Comparison of ENCODE assay signal across 22 cellular contexts in genomic region chr9:124009835-124010226, GRCh38. TPM values are rescaled to one million over a fixed set of nuclear protein-coding genes. Genes with fewer than 3 reads are reported as not detected.
DNase-seq lines count a peak whose midpoint lies in the region; ATAC-seq and TF ChIP-seq lines count a peak whose summit lies in the region.
"Had no signal": no experiment of that assay in that cellular context is flagged by ENCODE, and none has a peak within 500 bp of the region (broad histone marks: within the 10 kb centered on the region; RNA-seq: fewer than 3 reads in every experiment).

No MANE protein-coding gene starts in this region.

- peaks cover 19% of the 10 kb centered on the region; the same call in 1 of the 2 replicates for H4K20me1 ChIP-seq in OCI-LY3 (ENCODE audit: insufficient read depth, low read length)

- no peaks in the 10 kb centered on the region for H3K9me3 ChIP-seq in OCI-LY3 (ENCODE audit: insufficient read depth, low read length)
- H3K9me3 ChIP-seq: body of pancreas, SJCRH30, upper lobe of left lung had no signal

- H3K79me2 ChIP-seq in OCI-LY3 (ENCODE audit: low read length): no peaks in the 10 kb centered on the region

- no peak overlapping the region for H3K27ac ChIP-seq in OCI-LY3 (ENCODE audit: low read length)
- H3K27ac ChIP-seq: body of pancreas, coronary artery, GM23248, SJCRH30, upper lobe of left lung had no signal

- H3K4me1 ChIP-seq in OCI-LY3 (ENCODE audit: low read length): peaks cover 47% of the 10 kb centered on the region

- H3K27me3 ChIP-seq in OCI-LY3 (ENCODE audit: low read depth, low read length): peaks cover 45% of the 10 kb centered on the region

- ATAC-seq in GM18511 (IDR thresholded peaks at IDR 0.05; ENCODE audit: unreplicated experiment): no peak
- ATAC-seq in effector memory CD8-positive, alpha-beta T cell (replicated peaks): no peak
- ATAC-seq: body of pancreas had no signal

- no peaks in the 10 kb centered on the region for H3K9me3 Mint-ChIP-seq in activated naive CD8-positive, alpha-beta T cell (ENCODE audit: low read depth)
- H3K9me3 Mint-ChIP-seq in activated naive CD8-positive, alpha-beta T cell treated with anti-CD3 and anti-CD28 coated beads for 36 hours: no peaks in the 10 kb centered on the region
- peaks cover 0 to 3% (median 0%) of the 10 kb centered on the region in 5 experiments for H3K9me3 Mint-ChIP-seq in brain
- no peaks in the 10 kb centered on the region for H3K9me3 Mint-ChIP-seq in effector memory CD8-positive, alpha-beta T cell

- peak overlapping the region; percentile 62 for H3K4me2 ChIP-seq in OCI-LY3 (ENCODE audit: low read length)

- H3K4me3 Mint-ChIP-seq in activated naive CD8-positive, alpha-beta T cell: peak overlapping the region; percentile 0
- H3K4me3 Mint-ChIP-seq in activated naive CD8-positive, alpha-beta T cell treated with anti-CD3 and anti-CD28 coated beads for 36 hours: no peak overlapping the region
- H3K4me3 Mint-ChIP-seq in brain: peak overlapping the region; percentile 73 to 90 (median 85)
- H3K4me3 Mint-ChIP-seq in effector memory CD8-positive, alpha-beta T cell: no peak overlapping the region

- peaks cover 48% of the 10 kb centered on the region for H3K27me3 Mint-ChIP-seq in activated naive CD8-positive, alpha-beta T cell
- peaks cover 91% of the 10 kb centered on the region for H3K27me3 Mint-ChIP-seq in activated naive CD8-positive, alpha-beta T cell treated with anti-CD3 and anti-CD28 coated beads for 36 hours
- peaks cover 88% of the 10 kb centered on the region for H3K27me3 Mint-ChIP-seq in brain
- peaks cover 71 to 91% of the 10 kb centered on the region in 2 donors for H3K27me3 Mint-ChIP-seq in effector memory CD8-positive, alpha-beta T cell

- H3K27ac Mint-ChIP-seq in activated naive CD8-positive, alpha-beta T cell: peak overlapping the region; percentile 3
- no peak overlapping the region for H3K27ac Mint-ChIP-seq in activated naive CD8-positive, alpha-beta T cell treated with anti-CD3 and anti-CD28 coated beads for 36 hours
- H3K27ac Mint-ChIP-seq in brain: peak overlapping the region; percentile 52 to 97 (median 87)
- H3K27ac Mint-ChIP-seq in effector memory CD8-positive, alpha-beta T cell: no peak overlapping the region

- DNase-seq in activated naive CD8-positive, alpha-beta T cell treated with anti-CD3 and anti-CD28 coated beads for 36 hours: no peak
- DNase-seq in retinal pigment epithelial cell (ENCODE audit: low read depth): no peak
- DNase-seq in effector memory CD8-positive, alpha-beta T cell: no peak
- DNase-seq: activated CD8-positive, alpha-beta memory T cell treated with anti-CD3 and anti-CD28 coated beads, Interleukin-2, amount 50 U/mL, for 48 hours; activated naive CD4-positive, alpha-beta T cell treated with anti-CD3 and anti-CD28 coated beads, Interleukin-2, amount 50 U/mL, for 16 hours; body of pancreas; COR-L47; GM23248; hypothalamus; islet precursor cell; NCI-H748 treated with DMSO at 0.1 percent for 48 hours; SJCRH30; upper lobe of left lung had no signal

- TF ChIP-seq CTCF in OCI-LY3 (IDR thresholded peaks at IDR 0.05; ENCODE audit: low read depth, low read length): no peak
- TF ChIP-seq CTCF in brain (conservative IDR thresholded peaks at IDR 0.05): no peak
- no peak for TF ChIP-seq CTCF in retinal pigment epithelial cell (conservative IDR thresholded peaks at IDR 0.05; ENCODE audit: low read depth, low read length)

- no peak overlapping the region for H3K9ac ChIP-seq in OCI-LY3 (ENCODE audit: low read length)
- H3K9ac ChIP-seq: GM23248 had no signal

- no peaks in the 10 kb centered on the region for H3K36me3 Mint-ChIP-seq in activated naive CD8-positive, alpha-beta T cell
- no peaks in the 10 kb centered on the region for H3K36me3 Mint-ChIP-seq in activated naive CD8-positive, alpha-beta T cell treated with anti-CD3 and anti-CD28 coated beads for 36 hours
- H3K36me3 Mint-ChIP-seq in brain: no peaks in the 10 kb centered on the region
- H3K36me3 Mint-ChIP-seq in effector memory CD8-positive, alpha-beta T cell (ENCODE audit: insufficient read depth): peaks cover 5% of the 10 kb centered on the region

- H3K4me1 Mint-ChIP-seq in activated naive CD8-positive, alpha-beta T cell (ENCODE audit: low read depth): peaks cover 33% of the 10 kb centered on the region
- H3K4me1 Mint-ChIP-seq in activated naive CD8-positive, alpha-beta T cell treated with anti-CD3 and anti-CD28 coated beads for 36 hours: peaks cover 32% of the 10 kb centered on the region
- H3K4me1 Mint-ChIP-seq in brain: peaks cover 51% of the 10 kb centered on the region
- peaks cover 14 to 20% of the 10 kb centered on the region in 2 donors for H3K4me1 Mint-ChIP-seq in effector memory CD8-positive, alpha-beta T cell (ENCODE audit: low read depth in 2 of 2)

- H3K36me3 ChIP-seq in OCI-LY3 (replicated peaks; ENCODE audit: low read depth, low read length): no peaks in the 10 kb centered on the region
- H3K36me3 ChIP-seq: SJCRH30, upper lobe of left lung had no signal

- H3K4me3 ChIP-seq in OCI-LY3 (ENCODE audit: low read length) (peak overlapping the region; percentile 39), retinal pigment epithelial cell (ENCODE audit: low read length) (peak overlapping the region; percentile 64)
- H3K4me3 ChIP-seq: body of pancreas, coronary artery, GM23248, lung, SJCRH30, upper lobe of left lung had no signal

- no peak overlapping the region for H2AFZ ChIP-seq in OCI-LY3 (ENCODE audit: low read depth, low read length)
- H2AFZ ChIP-seq: GM23248 had no signal

RNA-seq across cellular contexts. Expression of gene LHX2, which starts 1.7 kb away (rescaled TPM):
- total RNA-seq in activated naive CD8-positive, alpha-beta T cell treated with anti-CD3 and anti-CD28 coated beads for 36 hours: not detected
- polyA plus RNA-seq in brain (ENCODE audit: insufficient read depth, low read depth, low replicate concordance): 283 TPM
- total RNA-seq: body of pancreas, fibroblast of villous mesenchyme, GM23248, HT1080, myocyte, upper lobe of left lung had no signal
- polyA plus RNA-seq: GM23248 had no signal

Comparison
In these comparisons a context has a peak if more than half of its experiments do, and no peak if none do; other contexts are left out.
1. H3K27ac Mint-ChIP-seq: peak in activated naive CD8-positive, alpha-beta T cell (single experiment) and brain (5 of 5); none in activated naive CD8-positive, alpha-beta T cell treated with anti-CD3 and anti-CD28 coated beads for 36 hours (single experiment) and effector memory CD8-positive, alpha-beta T cell (0 of 2).
2. H3K4me3 Mint-ChIP-seq: peak in activated naive CD8-positive, alpha-beta T cell (single experiment) and brain (5 of 5); none in activated naive CD8-positive, alpha-beta T cell treated with anti-CD3 and anti-CD28 coated beads for 36 hours (single experiment) and effector memory CD8-positive, alpha-beta T cell (0 of 2).